Comparison of ENCODE assay signal across 14 cellular contexts in genomic region chr3:108342829-108343478, GRCh38. TPM values are rescaled to one million over a fixed set of nuclear protein-coding genes. Genes with fewer than 3 reads are reported as not detected.
A peak's percentile ranks its signal among the peaks of the same experiment; 100 is the strongest.
DNase-seq lines count a peak whose midpoint lies in the region; ATAC-seq and TF ChIP-seq lines count a peak whose summit lies in the region.
"Had no signal": no experiment of that assay in that cellular context is flagged by ENCODE, and none has a peak within 500 bp of the region (broad histone marks: within the 10 kb centered on the region; RNA-seq: fewer than 3 reads in every experiment).

No MANE protein-coding gene starts in this region.

- TF ChIP-seq CTCF in GM06990 (IDR thresholded peaks at IDR 0.05; ENCODE audit: insufficient read depth, low read length, poor library complexity, severe bottlenecking) (no peak), thyroid gland (IDR thresholded peaks at IDR 0.05) (no peak)

- DNase-seq in GM06990 (ENCODE audit: extremely low read depth, insufficient read length) = peak; percentile 59
- peak; percentile 56 for DNase-seq in dermis blood vessel endothelial cell
- no peak for DNase-seq in SIG-M5 (lab: John Stamatoyannopoulos, UW)
- DNase-seq in thyroid gland = no peak
- DNase-seq in 8988T = no peak
- DNase-seq: activated CD4-positive, alpha-beta T cell treated with anti-CD3 and anti-CD28 coated beads, Interleukin-2, amount 50 U/mL, for 4 hours; DND-41; esophagus squamous epithelium; NCI-H69; stimulated activated CD8-positive, alpha-beta memory T cell treated with anti-CD3 and anti-CD28 coated beads, Interleukin-4, amount 100 ng/mL, for 48 hours had no signal

- H3K4me1 ChIP-seq in thyroid gland = no peaks in the 10 kb centered on the region
- H3K4me1 ChIP-seq: esophagus squamous epithelium had no signal

- peak; percentile 53 for ATAC-seq in GM21423 (IDR thresholded peaks at IDR 0.05; ENCODE audit: unreplicated experiment)
- peak; percentile 72 for ATAC-seq in HG03520 (IDR thresholded peaks at IDR 0.05; ENCODE audit: unreplicated experiment)
- no peak for ATAC-seq in HG03025 (IDR thresholded peaks at IDR 0.05; ENCODE audit: low FRiP score, unreplicated experiment)

- no peak overlapping the region for H3K27ac ChIP-seq in thyroid gland
- H3K27ac ChIP-seq: esophagus squamous epithelium had no signal

- WGBS in thyroid gland, 2 donors = 65 to 77% methylated on average over 4 of the region's 4 CpGs

- TF ChIP-seq POLR2A in thyroid gland (IDR thresholded peaks at IDR 0.05) = no peak

- no peaks in the 10 kb centered on the region for H3K9me3 ChIP-seq in thyroid gland
- H3K9me3 ChIP-seq: esophagus squamous epithelium had no signal

- intact Hi-C loops in thyroid gland (cut with DNase I) = no loop called here

- H3K36me3 ChIP-seq in GM06990 (ENCODE audit: control insufficient read depth, insufficient read depth, low read length) (no peaks in the 10 kb centered on the region), thyroid gland (no peaks in the 10 kb centered on the region)
- H3K36me3 ChIP-seq: esophagus squamous epithelium had no signal

- H3K27me3 ChIP-seq in GM06990 (replicated peaks; ENCODE audit: control insufficient read depth, insufficient read depth, low read length) (no peaks in the 10 kb centered on the region), thyroid gland (no peaks in the 10 kb centered on the region)
- H3K27me3 ChIP-seq: esophagus squamous epithelium had no signal

- no peak overlapping the region for H3K4me3 ChIP-seq in GM06990 (replicated peaks; ENCODE audit: low read depth, low read length)
- no peak overlapping the region for H3K4me3 ChIP-seq in thyroid gland (replicated peaks in 1 of 3)
- H3K4me3 ChIP-seq: esophagus squamous epithelium had no signal

RNA-seq across cellular contexts. Expression of gene HHLA2, which starts 46.6 kb away (rescaled TPM):
- total RNA-seq in dermis blood vessel endothelial cell (under 0.01 TPM in 1 of 2 replicates, not detected in the other), thyroid gland (not detected)
- total RNA-seq: esophagus squamous epithelium, neural crest cell had no signal

Comparison
In these comparisons a context has a peak if more than half of its experiments do, and no peak if none do; other contexts are left out.
1. DNase-seq: peak in GM06990 (single experiment) and dermis blood vessel endothelial cell (single experiment); none in SIG-M5 (single experiment), thyroid gland (0 of 2) and 8988T (single experiment).